In genomic region chr18:8794133-8794986, GRCh38 we compare ENCODE assay signal across 9 cellular contexts.
DNase-seq lines count a peak whose midpoint lies in the region; ATAC-seq, FAIRE-seq and TF ChIP-seq lines count a peak whose summit lies in the region.
"Had no signal": no experiment of that assay in that cellular context is flagged by ENCODE, and none has a peak within 500 bp of the region (broad histone marks: within the 10 kb centered on the region; RNA-seq: fewer than 3 reads in every experiment).

No MANE protein-coding gene starts in this region.

- no peaks in the 10 kb centered on the region for H3K79me2 ChIP-seq in ACC112 (ENCODE audit: control insufficient read depth, insufficient read depth, low read length, unreplicated experiment)
- no peaks in the 10 kb centered on the region for H3K79me2 ChIP-seq in astrocyte (ENCODE audit: insufficient read depth, low read length)

- WGBS in heart left ventricle, 4 donors, result 81 to 85% (median 84%) methylated on average over 13 of the region's 13 CpGs

- H3K4me3 Mint-ChIP-seq in HFFc6 (peak overlapping the region; percentile 53), astrocyte (ENCODE audit: unreplicated experiment) (no peak overlapping the region)
- H3K4me3 Mint-ChIP-seq in activated naive CD8-positive, alpha-beta T cell treated with anti-CD3 and anti-CD28 coated beads for 36 hours, result no peak overlapping the region

- no peak for ATAC-seq in GM21717 (IDR thresholded peaks at IDR 0.05; ENCODE audit: unreplicated experiment)
- ATAC-seq in heart left ventricle, result no peak
- no peak for ATAC-seq in HG03095 (IDR thresholded peaks at IDR 0.05; ENCODE audit: unreplicated experiment)

- TF ChIP-seq CTCF in HFFc6 (IDR thresholded peaks at IDR 0.05) (no peak), astrocyte (IDR thresholded peaks at IDR 0.05; ENCODE audit: insufficient read depth, low read depth, low read length) (no peak), heart left ventricle (IDR thresholded peaks at IDR 0.05) (no peak)

- H3K4me2 ChIP-seq in astrocyte (ENCODE audit: low read length), result peak overlapping the region; percentile 48

- H3K27ac Mint-ChIP-seq in HFFc6 (peak overlapping the region; percentile 94), astrocyte (ENCODE audit: unreplicated experiment) (peak overlapping the region; percentile 88)
- H3K27ac Mint-ChIP-seq in activated naive CD8-positive, alpha-beta T cell treated with anti-CD3 and anti-CD28 coated beads for 36 hours, result no peak overlapping the region

- no peaks in the 10 kb centered on the region for H4K20me1 ChIP-seq in astrocyte (ENCODE audit: insufficient read depth, low read length)

- H3K9ac ChIP-seq in astrocyte (ENCODE audit: low read length), result peak overlapping the region; percentile 55

- no peak for TF ChIP-seq POLR2A in heart left ventricle (IDR thresholded peaks at IDR 0.05)

- H3K4me1 ChIP-seq in ACC112 (ENCODE audit: control insufficient read depth, insufficient read depth, low read length, unreplicated experiment) (peaks cover 45% of the 10 kb centered on the region), astrocyte (ENCODE audit: insufficient read depth, low read length) (peaks cover 43% of the 10 kb centered on the region), heart left ventricle (peaks cover 0 to 7% (median 0%) of the 10 kb centered on the region in 12 donors)

- H3K4me3 ChIP-seq in ACC112 (ENCODE audit: low read depth, low read length) (peak overlapping the region; percentile 4; the same call in 1 of the 2 replicates), astrocyte (ENCODE audit: insufficient read depth, low read depth, low read length) (no peak overlapping the region), heart left ventricle (no peak overlapping the region)

- H3K9me3 Mint-ChIP-seq in HFFc6, result no peaks in the 10 kb centered on the region
- no peaks in the 10 kb centered on the region for H3K9me3 Mint-ChIP-seq in astrocyte (ENCODE audit: unreplicated experiment)
- H3K9me3 Mint-ChIP-seq in activated naive CD8-positive, alpha-beta T cell treated with anti-CD3 and anti-CD28 coated beads for 36 hours, result no peaks in the 10 kb centered on the region

- H3K9me3 ChIP-seq in astrocyte (ENCODE audit: insufficient read depth, low read depth, low read length), result no peaks in the 10 kb centered on the region
- no peaks in the 10 kb centered on the region for H3K9me3 ChIP-seq in heart left ventricle

- no peak overlapping the region for H2AFZ ChIP-seq in ACC112 (ENCODE audit: low read length, unreplicated experiment)
- no peak overlapping the region for H2AFZ ChIP-seq in astrocyte (ENCODE audit: low read depth, low read length)

- peaks cover 7% of the 10 kb centered on the region for H3K27me3 Mint-ChIP-seq in HFFc6 (ENCODE audit: insufficient read depth)
- no peaks in the 10 kb centered on the region for H3K27me3 Mint-ChIP-seq in astrocyte (ENCODE audit: low read depth, unreplicated experiment)
- H3K27me3 Mint-ChIP-seq in activated naive CD8-positive, alpha-beta T cell treated with anti-CD3 and anti-CD28 coated beads for 36 hours, result no peaks in the 10 kb centered on the region

- H3K36me3 ChIP-seq in ACC112 (ENCODE audit: insufficient read depth, low read length), result peaks cover 14% of the 10 kb centered on the region
- peaks cover 14% of the 10 kb centered on the region for H3K36me3 ChIP-seq in astrocyte (ENCODE audit: insufficient read depth, low read length)
- H3K36me3 ChIP-seq in heart left ventricle, result peaks cover 0 to 14% (median 0%) of the 10 kb centered on the region in 9 donors

- H3K27me3 ChIP-seq in ACC112 (ENCODE audit: insufficient read depth, low read length) (no peaks in the 10 kb centered on the region), astrocyte (ENCODE audit: insufficient read depth, low read length) (no peaks in the 10 kb centered on the region), heart left ventricle (no peaks in the 10 kb centered on the region)

- H3K36me3 Mint-ChIP-seq in HFFc6 (ENCODE audit: low read depth), result peaks cover 69% of the 10 kb centered on the region
- peaks cover 15% of the 10 kb centered on the region for H3K36me3 Mint-ChIP-seq in astrocyte (ENCODE audit: low read depth, unreplicated experiment)
- H3K36me3 Mint-ChIP-seq in activated naive CD8-positive, alpha-beta T cell treated with anti-CD3 and anti-CD28 coated beads for 36 hours, result no peaks in the 10 kb centered on the region

- H3K27ac ChIP-seq in ACC112 (ENCODE audit: low read depth, low read length) (peak overlapping the region; percentile 67), astrocyte (ENCODE audit: low read depth, low read length) (peak overlapping the region; percentile 83), heart left ventricle (no peak overlapping the region)

- peak; percentile 84 for DNase-seq in HFFc6
- peak; percentile 97 for DNase-seq in astrocyte (ENCODE audit: low read depth)
- DNase-seq in islet precursor cell, result peak; percentile 51
- no peak for DNase-seq in activated naive CD8-positive, alpha-beta T cell treated with anti-CD3 and anti-CD28 coated beads for 36 hours
- DNase-seq in heart left ventricle, result no peak
- DNase-seq: NCI-H2081 had no signal

- FAIRE-seq in astrocyte (lab: Jason Lieb, UNC), result no peak

- intact Hi-C loops in heart left ventricle (cut with DNase I), result no loop called here

- H3K4me1 Mint-ChIP-seq in HFFc6 (ENCODE audit: low read depth), result peaks cover 87% of the 10 kb centered on the region
- H3K4me1 Mint-ChIP-seq in astrocyte (ENCODE audit: low read depth, unreplicated experiment), result peaks cover 53% of the 10 kb centered on the region
- H3K4me1 Mint-ChIP-seq in activated naive CD8-positive, alpha-beta T cell treated with anti-CD3 and anti-CD28 coated beads for 36 hours, result peaks cover 6% of the 10 kb centered on the region

Comparison
In these comparisons a context has a peak if more than half of its experiments do, and no peak if none do; other contexts are left out.
1. H3K27ac ChIP-seq: peak in ACC112 (single experiment) and astrocyte (single experiment); none in heart left ventricle (0 of 12).
2. DNase-seq: peak in HFFc6 (single experiment), astrocyte (single experiment) and islet precursor cell (single experiment); none in activated naive CD8-positive, alpha-beta T cell treated with anti-CD3 and anti-CD28 coated beads for 36 hours (single experiment) and heart left ventricle (0 of 5).